Comparison of ENCODE assay signal across 17 cellular contexts in genomic region chr6:18289283-18289682, GRCh38.
"Had no signal": no experiment of that assay in that cellular context is flagged by ENCODE, and none has a peak within 500 bp of the region (broad histone marks: within the 10 kb centered on the region; RNA-seq: fewer than 3 reads in every experiment).

No MANE protein-coding gene starts in this region.

- H3K4me1 ChIP-seq: esophagus muscularis mucosa, foreskin keratinocyte, heart right ventricle, left lung, lower lobe of right lung had no signal

- H3K27me3 ChIP-seq: foreskin keratinocyte, left lung had no signal

- H3K4me3 ChIP-seq: coronary artery, dorsolateral prefrontal cortex, esophagus muscularis mucosa, heart right ventricle, left lung, lower lobe of right lung, mucosa of descending colon had no signal

- H3K36me3 ChIP-seq: esophagus muscularis mucosa, heart right ventricle, left lung, lower lobe of right lung had no signal

- H3K9me3 ChIP-seq: esophagus muscularis mucosa, heart right ventricle, left lung, lower lobe of right lung, mucosa of descending colon had no signal

- ATAC-seq: foreskin keratinocyte, heart right ventricle, left cardiac atrium, left lung, left ventricle myocardium superior, lower lobe of right lung, mucosa of descending colon had no signal

- DNase-seq: dermis blood vessel endothelial cell; dorsolateral prefrontal cortex; effector CD4-positive, alpha-beta T cell; effector memory CD4-positive, alpha-beta T cell; foreskin keratinocyte; glutamatergic neuron; head of caudate nucleus; heart right ventricle; hippocampal formation; left cardiac atrium; left lung; left ventricle myocardium superior; lower lobe of right lung; mesenchymal stem cell; mucosa of descending colon had no signal

- H3K27ac ChIP-seq: coronary artery, dorsolateral prefrontal cortex, esophagus muscularis mucosa, foreskin keratinocyte, heart right ventricle, left lung, lower lobe of right lung had no signal
